Comparison of ENCODE assay signal across 8 cellular contexts in genomic region chr7:87345166-87345927, GRCh38. TPM values are rescaled to one million over a fixed set of nuclear protein-coding genes. Genes with fewer than 3 reads are reported as not detected.
DNase-seq lines count a peak whose midpoint lies in the region; ATAC-seq and TF ChIP-seq lines count a peak whose summit lies in the region.

CROT (plus strand) TSS chr7:87345664; CDS start chr7:87349069, 3,405 bp downstream.

- H3K4me1 ChIP-seq in thoracic aorta (ENCODE audit: control insufficient read depth in 1 of 2, low read depth in 2 of 2): peaks cover 18 to 47% of the 10 kb centered on the region in 2 donors

- intact Hi-C loops in head of caudate nucleus (cut with DNase I): loop anchor here (10.0 kb wide), 1 partner anchor 191 kb away; the partner anchor contains the start of gene DMTF1

- no peaks in the 10 kb centered on the region for H3K9me3 ChIP-seq in thoracic aorta

- no peaks in the 10 kb centered on the region for H3K9me3 Mint-ChIP-seq in activated naive CD8-positive, alpha-beta T cell treated with anti-CD3 and anti-CD28 coated beads for 36 hours
- H3K9me3 Mint-ChIP-seq in osteocyte (ENCODE audit: unreplicated experiment): peaks cover 1% of the 10 kb centered on the region

- H3K36me3 ChIP-seq in thoracic aorta: peaks cover 11% of the 10 kb centered on the region

- peaks cover 40% of the 10 kb centered on the region for H3K4me1 Mint-ChIP-seq in activated naive CD8-positive, alpha-beta T cell treated with anti-CD3 and anti-CD28 coated beads for 36 hours
- peaks cover 27% of the 10 kb centered on the region for H3K4me1 Mint-ChIP-seq in osteocyte (ENCODE audit: unreplicated experiment)

- DNase-seq in GM10248 (ENCODE audit: extremely low spot score): peak; percentile 95
- DNase-seq in NCI-H1092 (lab: John Stamatoyannopoulos, UW): peak; percentile 94
- DNase-seq in SKM-1 treated with dmso at 0.1 percent for 144 hours (lab: John Stamatoyannopoulos, UW; ENCODE audit: unreplicated experiment): peak; percentile 91
- peak; percentile 96 for DNase-seq in activated naive CD8-positive, alpha-beta T cell treated with anti-CD3 and anti-CD28 coated beads for 36 hours
- peak; percentile 96 to 99 (median 98) for DNase-seq in head of caudate nucleus
- peak; percentile 96 for DNase-seq in osteocyte (ENCODE audit: extremely low spot score, unreplicated experiment)
- peak; percentile 86 for DNase-seq in thoracic aorta (ENCODE audit: low spot score)

- H3K27ac Mint-ChIP-seq in activated naive CD8-positive, alpha-beta T cell treated with anti-CD3 and anti-CD28 coated beads for 36 hours: peak within 1 kb of the TSS; percentile 86
- H3K27ac Mint-ChIP-seq in osteocyte (ENCODE audit: unreplicated experiment): peak within 1 kb of the TSS; percentile 91

- CTCF ChIA-PET in GM10248 (lab: Yijun Ruan, JAX): interaction anchor here (1.0 to 2.9 kb wide), 7 partner anchors 8 to 90 kb away, joined by 3 to 9 read pairs (median 3); no protein-coding TSS in a partner anchor

- H3K4me3 Mint-ChIP-seq in activated naive CD8-positive, alpha-beta T cell treated with anti-CD3 and anti-CD28 coated beads for 36 hours: peak within 1 kb of the TSS; percentile 95
- peak within 1 kb of the TSS; percentile 96 for H3K4me3 Mint-ChIP-seq in osteocyte (ENCODE audit: unreplicated experiment)

- no peaks in the 10 kb centered on the region for H3K27me3 ChIP-seq in thoracic aorta (replicated peaks; ENCODE audit: insufficient read depth)

- POLR2A ChIA-PET in GM10248 (lab: Yijun Ruan, JAX): interaction anchor here (1.1 kb wide), 1 partner anchor 15 kb away, joined by 3 read pairs; no protein-coding TSS in a partner anchor

- H3K27ac ChIP-seq in thoracic aorta: peak within 1 kb of the TSS; percentile 75 to 82

- no peak for TF ChIP-seq CTCF in GM10248 (IDR thresholded peaks at IDR 0.05; ENCODE audit: control extremely low read depth, extremely low read depth, low read depth, missing control alignments)
- TF ChIP-seq CTCF in osteocyte (IDR thresholded peaks at IDR 0.05): no peak
- no peak for TF ChIP-seq CTCF in thoracic aorta (IDR thresholded peaks at IDR 0.05)

- no peaks in the 10 kb centered on the region for H3K27me3 Mint-ChIP-seq in activated naive CD8-positive, alpha-beta T cell treated with anti-CD3 and anti-CD28 coated beads for 36 hours
- no peaks in the 10 kb centered on the region for H3K27me3 Mint-ChIP-seq in osteocyte (ENCODE audit: unreplicated experiment)

- peak; percentile 97 for ATAC-seq in HG02610 (IDR thresholded peaks at IDR 0.05; ENCODE audit: unreplicated experiment)
- peak; percentile 96 for ATAC-seq in thoracic aorta (ENCODE audit: insufficient number of reproducible peaks, low FRiP score, low read depth)

- peak within 1 kb of the TSS; percentile 78 for H3K4me3 ChIP-seq in thoracic aorta

- peaks cover 19% of the 10 kb centered on the region for H3K36me3 Mint-ChIP-seq in activated naive CD8-positive, alpha-beta T cell treated with anti-CD3 and anti-CD28 coated beads for 36 hours
- H3K36me3 Mint-ChIP-seq in osteocyte (ENCODE audit: unreplicated experiment): peaks cover 17% of the 10 kb centered on the region

RNA-seq across cellular contexts. Expression of gene CROT, which starts in this region (rescaled TPM):
- total RNA-seq in activated naive CD8-positive, alpha-beta T cell treated with anti-CD3 and anti-CD28 coated beads for 36 hours: 1 to 10 TPM; 7.0 to 7.2 TPM
- total RNA-seq in osteocyte: 11.0 and 12.7 TPM in 2 replicates
- 10 to 100 TPM; 11.3 to 16.7 TPM for total RNA-seq in thoracic aorta

Comparison
In these comparisons a context has a peak if more than half of its experiments do, and no peak if none do; other contexts are left out.
1. Peak in every context shown above with its lines: DNase-seq, ATAC-seq, H3K4me3 ChIP-seq and H3K27ac ChIP-seq.